ENCODE assay signal across 12 cellular contexts in the genomic region with DNA sequence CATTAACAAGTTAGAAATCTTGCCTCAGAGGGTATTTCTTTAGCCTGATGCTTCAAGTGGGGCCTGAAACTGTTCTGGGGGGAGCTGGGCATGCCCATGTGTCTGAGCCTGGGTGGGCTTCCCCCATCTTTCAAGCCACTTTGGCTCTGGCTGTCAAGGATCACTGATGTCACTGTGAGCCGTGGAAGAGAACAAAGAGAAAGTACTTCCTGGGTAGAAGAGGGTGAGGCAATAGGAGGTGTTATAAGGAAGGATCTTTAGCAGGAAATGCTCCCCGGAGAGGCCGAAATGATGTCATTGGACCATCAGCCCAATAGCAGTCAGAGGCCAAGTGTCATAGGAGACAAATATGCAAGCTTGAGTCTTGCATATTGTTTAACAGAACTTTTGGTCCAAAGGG.
A peak's percentile ranks its signal among the peaks of the same experiment; 100 is the strongest.
DNase-seq lines count a peak whose midpoint lies in the region; ATAC-seq and TF ChIP-seq lines count a peak whose summit lies in the region.
"Had no signal": no experiment of that assay in that cellular context is flagged by ENCODE, and none has a peak within 500 bp of the region (broad histone marks: within the 10 kb centered on the region; RNA-seq: fewer than 3 reads in every experiment).

No MANE protein-coding gene starts in this region.

- no peak for TF ChIP-seq CTCF in GM12865 (IDR thresholded peaks at IDR 0.05; ENCODE audit: insufficient read depth, low read depth, low read length, missing control alignments)

- ATAC-seq in GM19025 (IDR thresholded peaks at IDR 0.05; ENCODE audit: low read depth, unreplicated experiment) = peak; percentile 32
- peak; percentile 36 for ATAC-seq in HG03039 (IDR thresholded peaks at IDR 0.05; ENCODE audit: unreplicated experiment)
- peak; percentile 35 for ATAC-seq in esophagus mucosa
- ATAC-seq in GM19397 (IDR thresholded peaks at IDR 0.05; ENCODE audit: unreplicated experiment) = no peak

- no peak overlapping the region for H3K4me3 ChIP-seq in GM12865 (ENCODE audit: low read depth, low read length)

- DNase-seq in GM12865 (ENCODE audit: low read depth) (peak; percentile 38), NCI-H2029 treated with DMSO at 0.1 percent for 48 hours (lab: John Stamatoyannopoulos, UW) (no peak)
- DNase-seq in activated CD8-positive, alpha-beta memory T cell treated with anti-CD3 and anti-CD28 coated beads, Interleukin-2, amount 50 U/mL, for 4 hours = no peak
- no peak for DNase-seq in stimulated activated CD4-positive, alpha-beta T cell treated with anti-CD3 and anti-CD28 coated beads, Interleukin-2, amount 100 ng/mL, for 48 hours
- DNase-seq: activated naive CD4-positive, alpha-beta T cell treated with anti-CD3 and anti-CD28 coated beads, Interleukin-2, amount 10 ng/mL, durations not matched to agents 7 days and 5 days; head of caudate nucleus; IMR-90; NCI-H2029 had no signal
